Comparison of ENCODE assay signal across 1 cellular context in the genomic region with DNA sequence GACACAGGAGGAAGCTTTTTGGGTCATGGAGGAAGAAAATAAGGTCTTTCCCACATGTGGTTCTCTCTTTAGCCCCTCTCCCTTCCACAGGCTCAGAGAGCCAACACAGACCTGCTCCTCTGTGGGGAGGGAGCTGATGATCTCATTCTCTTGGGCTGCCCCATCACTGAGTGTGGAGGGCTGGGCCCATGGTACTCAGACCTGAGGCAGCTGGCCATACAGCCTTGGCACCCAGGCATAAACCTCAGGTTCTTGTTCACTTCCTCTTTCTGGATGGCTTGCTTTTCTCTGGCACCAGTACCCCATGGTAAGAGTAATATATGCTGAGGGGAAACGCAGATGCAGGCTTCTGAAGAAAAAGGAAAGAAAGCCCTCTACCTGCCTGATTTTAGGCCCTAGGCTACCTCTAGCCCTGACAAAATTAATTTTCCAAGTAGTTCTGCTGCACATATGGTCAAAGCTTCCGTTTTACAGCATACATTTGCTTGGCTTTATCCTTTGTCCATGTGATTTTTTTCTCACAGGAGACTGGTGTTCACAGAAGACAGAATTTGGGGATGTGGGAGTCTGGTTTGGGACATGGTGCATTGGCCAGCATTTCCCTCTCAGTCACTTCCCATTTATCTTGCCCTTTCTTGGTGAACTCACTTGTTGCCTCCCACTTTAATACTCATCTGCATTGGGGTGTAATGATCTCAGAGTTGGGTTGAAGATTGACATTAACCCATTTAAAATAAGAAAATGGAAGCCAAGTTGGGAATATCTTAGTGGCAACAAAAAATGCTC.
TF ChIP-seq lines count a peak whose summit lies in the region.

No MANE protein-coding gene starts in this region.

TF ChIP-seq in SK-N-SH, 30 proteins besides CTCF, POLR2A, EP300 and RAD21 (continued from another document):
- TF ChIP-seq, protein P1, sequence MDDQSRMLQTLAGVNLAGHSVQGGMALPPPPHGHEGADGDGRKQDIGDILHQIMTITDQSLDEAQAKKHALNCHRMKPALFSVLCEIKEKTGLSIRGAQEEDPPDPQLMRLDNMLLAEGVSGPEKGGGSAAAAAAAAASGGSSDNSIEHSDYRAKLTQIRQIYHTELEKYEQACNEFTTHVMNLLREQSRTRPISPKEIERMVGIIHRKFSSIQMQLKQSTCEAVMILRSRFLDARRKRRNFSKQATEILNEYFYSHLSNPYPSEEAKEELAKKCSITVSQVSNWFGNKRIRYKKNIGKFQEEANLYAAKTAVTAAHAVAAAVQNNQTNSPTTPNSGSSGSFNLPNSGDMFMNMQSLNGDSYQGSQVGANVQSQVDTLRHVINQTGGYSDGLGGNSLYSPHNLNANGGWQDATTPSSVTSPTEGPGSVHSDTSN (IDR thresholded peaks at IDR 0.05): no peak
